In genomic region chr3:172184106-172184822, GRCh38 we compare ENCODE assay signal across 22 cellular contexts.
"Had no signal": no experiment of that assay in that cellular context is flagged by ENCODE, and none has a peak within 500 bp of the region (broad histone marks: within the 10 kb centered on the region; RNA-seq: fewer than 3 reads in every experiment).

No MANE protein-coding gene starts in this region.

- H3K9me3 Mint-ChIP-seq: neural progenitor cell; stimulated activated memory B cell treated with anti-CD40 and anti-IgM and Interleukin-4, amounts not matched to agents 10 μg/mL and 1 μg/mL and 100 μg/mL, for 72 hours had no signal

- ATAC-seq: esophagus mucosa; gastrocnemius medialis; left lung; pancreas; sciatic nerve; stimulated activated memory B cell treated with anti-CD40 and anti-IgM and Interleukin-4, amounts not matched to agents 10 μg/mL and 1 μg/mL and 100 μg/mL, for 72 hours had no signal

- H3K36me3 ChIP-seq: ascending aorta, gastrocnemius medialis, left lung, neural progenitor cell, pancreas, tibial artery had no signal

- H3K27me3 ChIP-seq: ascending aorta, gastrocnemius medialis, left lung, neural progenitor cell, pancreas, tibial artery had no signal

- H3K4me1 ChIP-seq: neural progenitor cell had no signal

- H3K9ac ChIP-seq: neural progenitor cell had no signal

- H3K9me3 ChIP-seq: ascending aorta, gastrocnemius medialis, left lung, pancreas, tibial artery had no signal

- DNase-seq: activated CD4-positive, alpha-beta T cell treated with anti-CD3 and anti-CD28 coated beads, Interleukin-2, amount 10 ng/mL, durations not matched to agents 24 days and 14 days; activated CD4-positive, CD25-positive, alpha-beta regulatory T cell; activated CD8-positive, alpha-beta memory T cell treated with anti-CD3 and anti-CD28 coated beads for 24 hours; activated CD8-positive, alpha-beta memory T cell treated with anti-CD3 and anti-CD28 coated beads, Interleukin-2, amount 50 U/mL, for 48 hours; activated gamma-delta T cell treated with Interleukin-2 at 50 U/mL for 16 hours; cortex of kidney; effector CD4-positive, alpha-beta T cell; gastrocnemius medialis; head of caudate nucleus; left lung; mammary epithelial cell; pancreas; stimulated activated CD4-positive, alpha-beta T cell treated with anti-CD3 and anti-CD28 coated beads, Interleukin-4, amount 100 ng/mL, for 24 hours; substantia nigra; T-helper 1 cell; T-helper 9 cell; tibial artery had no signal

- H3K36me3 Mint-ChIP-seq: stimulated activated memory B cell treated with anti-CD40 and anti-IgM and Interleukin-4, amounts not matched to agents 10 μg/mL and 1 μg/mL and 100 μg/mL, for 72 hours had no signal

- H3K27ac Mint-ChIP-seq: activated CD4-positive, alpha-beta T cell treated with anti-CD3 and anti-CD28 coated beads, Interleukin-2, amount 10 ng/mL, durations not matched to agents 24 days and 14 days; neural progenitor cell; stimulated activated memory B cell treated with anti-CD40 and anti-IgM and Interleukin-4, amounts not matched to agents 10 μg/mL and 1 μg/mL and 100 μg/mL, for 72 hours had no signal

- H3K4me2 ChIP-seq: neural progenitor cell had no signal

- H3K4me3 ChIP-seq: ascending aorta, gastrocnemius medialis, left lung, neural progenitor cell, pancreas, tibial artery had no signal

- H3K4me3 Mint-ChIP-seq: activated CD4-positive, alpha-beta T cell treated with anti-CD3 and anti-CD28 coated beads, Interleukin-2, amount 10 ng/mL, durations not matched to agents 24 days and 14 days; neural progenitor cell; stimulated activated memory B cell treated with anti-CD40 and anti-IgM and Interleukin-4, amounts not matched to agents 10 μg/mL and 1 μg/mL and 100 μg/mL, for 72 hours had no signal

- H3K27ac ChIP-seq: ascending aorta, left lung, neural progenitor cell, pancreas, tibial artery had no signal

- H3K27me3 Mint-ChIP-seq: activated CD4-positive, alpha-beta T cell treated with anti-CD3 and anti-CD28 coated beads, Interleukin-2, amount 10 ng/mL, durations not matched to agents 24 days and 14 days; stimulated activated memory B cell treated with anti-CD40 and anti-IgM and Interleukin-4, amounts not matched to agents 10 μg/mL and 1 μg/mL and 100 μg/mL, for 72 hours had no signal
